In genomic region chr19:13633522-13633922, GRCh38 we compare ENCODE assay signal across 12 cellular contexts.
DNase-seq lines count a peak whose midpoint lies in the region; ATAC-seq, FAIRE-seq and TF ChIP-seq lines count a peak whose summit lies in the region.
"Had no signal": no experiment of that assay in that cellular context is flagged by ENCODE, and none has a peak within 500 bp of the region (broad histone marks: within the 10 kb centered on the region; RNA-seq: fewer than 3 reads in every experiment).

No MANE protein-coding gene starts in this region.

- H3K27ac ChIP-seq in mammary epithelial cell (ENCODE audit: insufficient read depth, low read depth, low read length) (no peak overlapping the region), astrocyte (ENCODE audit: low read depth, low read length) (no peak overlapping the region), mesenchymal stem cell (ENCODE audit: low read length, poor library complexity, severe bottlenecking) (peak overlapping the region; percentile 65), transverse colon (peak overlapping the region; percentile 78 to 84 (median 84)), right cardiac atrium (ENCODE audit: low read length) (no peak overlapping the region)
- H3K27ac ChIP-seq: C4-2B had no signal

- intact Hi-C loops in MCF 10A (cut with micrococcal nuclease) (no loop called here), mammary epithelial cell (cut with micrococcal nuclease) (no loop called here), transverse colon (cut with DNase I; ENCODE audit: low total_unique reads) (no loop called here), right cardiac atrium (cut with DNase I) (no loop called here)

- H3K18ac ChIP-seq in mesenchymal stem cell (ENCODE audit: low read depth in 1 of 2, low read length in 2 of 2): no peak overlapping the region

- 29% methylated on average over 1 of the region's 1 CpG for WGBS in mammary epithelial cell (ENCODE audit: low coverage, missing lambda C conversion rate)
- 21% methylated on average over 1 of the region's 1 CpG for WGBS in mesenchymal stem cell
- WGBS in transverse colon (ENCODE audit: low coverage in 1 of 2), 2 donors: 17 to 32% methylated on average over 1 of the region's 1 CpG
- 63% methylated on average over 1 of the region's 1 CpG for WGBS in right cardiac atrium

- no peaks in the 10 kb centered on the region for H3K4me1 ChIP-seq in mammary epithelial cell (ENCODE audit: insufficient read depth, low read length)
- peaks cover 6% of the 10 kb centered on the region for H3K4me1 ChIP-seq in astrocyte (ENCODE audit: insufficient read depth, low read length)
- peaks cover 2% of the 10 kb centered on the region for H3K4me1 ChIP-seq in mesenchymal stem cell (ENCODE audit: control insufficient read depth, insufficient read depth, low read depth, low read length)
- H3K4me1 ChIP-seq in transverse colon: peaks cover 0 to 19% (median 8%) of the 10 kb centered on the region in 4 donors
- H3K4me1 ChIP-seq in right cardiac atrium (ENCODE audit: control insufficient read depth, insufficient read depth, low read length): no peaks in the 10 kb centered on the region
- H3K4me1 ChIP-seq: Peyer's patch had no signal

- FAIRE-seq in astrocyte (lab: Jason Lieb, UNC): no peak

- no peak overlapping the region for H4K91ac ChIP-seq in mesenchymal stem cell (ENCODE audit: low read length)

- no peaks in the 10 kb centered on the region for H3K36me3 ChIP-seq in mammary epithelial cell (ENCODE audit: insufficient read depth, low read length)
- H3K36me3 ChIP-seq in astrocyte (ENCODE audit: insufficient read depth, low read length): no peaks in the 10 kb centered on the region
- no peaks in the 10 kb centered on the region for H3K36me3 ChIP-seq in mesenchymal stem cell (ENCODE audit: control insufficient read depth in 1 of 2, insufficient read depth in 2 of 2, low read depth in 1 of 2, low read length in 2 of 2)
- H3K36me3 ChIP-seq in transverse colon: no peaks in the 10 kb centered on the region
- H3K36me3 ChIP-seq: Peyer's patch had no signal

- no peak overlapping the region for H2AFZ ChIP-seq in mammary epithelial cell (ENCODE audit: low read depth, low read length)
- H2AFZ ChIP-seq in astrocyte (ENCODE audit: low read depth, low read length): peak overlapping the region; percentile 18
- no peak overlapping the region for H2AFZ ChIP-seq in mesenchymal stem cell (ENCODE audit: low read depth, low read length)

- no peak for TF ChIP-seq POLR2A in transverse colon (IDR thresholded peaks at IDR 0.05)

- dilution Hi-C loops in mammary epithelial cell (cut with HindIII; ENCODE audit: low sequenced_read_pairs): no loop called here

- DNase-seq in MCF 10A (ENCODE audit: unreplicated experiment) (no peak), mammary epithelial cell (no peak), astrocyte (ENCODE audit: low read depth) (no peak), mesenchymal stem cell (no peak), transverse colon (no peak), NCI-H2029 (lab: John Stamatoyannopoulos, UW) (no peak), right cardiac atrium (no peak)
- DNase-seq in activated CD4-positive, alpha-beta memory T cell treated with anti-CD3 and anti-CD28 coated beads, Interleukin-2, amount 10 ng/mL, durations not matched to agents 7 days and 5 days: no peak
- DNase-seq: 8988T, KBM-7 had no signal

- H3K27ac Mint-ChIP-seq in MCF 10A (ENCODE audit: low read depth, unreplicated experiment) (peak overlapping the region; percentile 17), astrocyte (ENCODE audit: unreplicated experiment) (no peak overlapping the region)
- H3K27ac Mint-ChIP-seq in activated CD4-positive, alpha-beta memory T cell treated with anti-CD3 and anti-CD28 coated beads, Interleukin-2, amount 10 ng/mL, durations not matched to agents 7 days and 5 days: no peak overlapping the region

- H2AK5ac ChIP-seq in mesenchymal stem cell (ENCODE audit: low read length, severe bottlenecking): no peak overlapping the region

- H3K4me2 ChIP-seq in mammary epithelial cell (ENCODE audit: insufficient read depth, low read depth, low read length): no peak overlapping the region
- H3K4me2 ChIP-seq in astrocyte (ENCODE audit: low read length): peak overlapping the region; percentile 53
- no peak overlapping the region for H3K4me2 ChIP-seq in mesenchymal stem cell (ENCODE audit: low read length, poor library complexity, severe bottlenecking)

- no peak overlapping the region for H2BK5ac ChIP-seq in mesenchymal stem cell (ENCODE audit: low read depth, low read length, poor library complexity, severe bottlenecking)

- no peak for ATAC-seq in right cardiac atrium

- no peak overlapping the region for H3K23ac ChIP-seq in mesenchymal stem cell (ENCODE audit: low read length in 2 of 2)

- H3K9ac ChIP-seq in mammary epithelial cell (ENCODE audit: insufficient read depth, low read length) (no peak overlapping the region), astrocyte (ENCODE audit: low read length) (no peak overlapping the region), mesenchymal stem cell (ENCODE audit: low read length) (peak overlapping the region; percentile 14)

- H2BK15ac ChIP-seq in mesenchymal stem cell (ENCODE audit: low read depth, poor library complexity, severe bottlenecking): no peak overlapping the region

- CTCF ChIA-PET in MCF 10A (lab: Yijun Ruan, JAX) (interaction anchor here (0.6 kb wide), 3 partner anchors 236 to 438 kb away, joined by 3 to 5 read pairs (median 4); no protein-coding TSS in a partner anchor), mammary epithelial cell (lab: Charles Lee; ENCODE audit: low non-redundant PET) (no interaction called here)
- CTCF ChIA-PET in activated CD4-positive, alpha-beta memory T cell treated with anti-CD3 and anti-CD28 coated beads, Interleukin-2, amount 10 ng/mL, durations not matched to agents 7 days and 5 days (lab: Charles Lee): no interaction called here

- no peak overlapping the region for H3K4ac ChIP-seq in mesenchymal stem cell (ENCODE audit: low read depth in 1 of 2, low read length in 2 of 2)

- H3K9me3 Mint-ChIP-seq in MCF 10A (ENCODE audit: unreplicated experiment): no peaks in the 10 kb centered on the region
- peaks cover 5% of the 10 kb centered on the region for H3K9me3 Mint-ChIP-seq in astrocyte (ENCODE audit: unreplicated experiment)
- H3K9me3 Mint-ChIP-seq in activated CD4-positive, alpha-beta memory T cell treated with anti-CD3 and anti-CD28 coated beads, Interleukin-2, amount 10 ng/mL, durations not matched to agents 7 days and 5 days: no peaks in the 10 kb centered on the region

- H3K4me3 ChIP-seq in mammary epithelial cell (replicated peaks in 1 of 3; ENCODE audit: insufficient read depth in 1 of 3, low read depth in 2 of 3, low read length in 3 of 3) (no peak overlapping the region), astrocyte (ENCODE audit: insufficient read depth, low read depth, low read length) (no peak overlapping the region), mesenchymal stem cell (ENCODE audit: insufficient read depth in 1 of 2, low read depth in 1 of 2, low read length in 2 of 2) (no peak overlapping the region), transverse colon (no peak overlapping the region), right cardiac atrium (ENCODE audit: low read length) (no peak overlapping the region)
- H3K4me3 ChIP-seq: Peyer's patch had no signal

- no peak overlapping the region for H2BK12ac ChIP-seq in mesenchymal stem cell (ENCODE audit: low read length in 2 of 2)

- H4K8ac ChIP-seq in mesenchymal stem cell (ENCODE audit: low read length): no peak overlapping the region

- H3K79me2 ChIP-seq in mammary epithelial cell (ENCODE audit: insufficient read depth, low read length): no peaks in the 10 kb centered on the region
- H3K79me2 ChIP-seq in astrocyte (ENCODE audit: insufficient read depth, low read length): no peaks in the 10 kb centered on the region

- no peaks in the 10 kb centered on the region for H3K36me3 Mint-ChIP-seq in MCF 10A (ENCODE audit: insufficient read depth, unreplicated experiment)
- peaks cover 2% of the 10 kb centered on the region for H3K36me3 Mint-ChIP-seq in astrocyte (ENCODE audit: low read depth, unreplicated experiment)
- no peaks in the 10 kb centered on the region for H3K36me3 Mint-ChIP-seq in activated CD4-positive, alpha-beta memory T cell treated with anti-CD3 and anti-CD28 coated beads, Interleukin-2, amount 10 ng/mL, durations not matched to agents 7 days and 5 days (ENCODE audit: low read depth)

- TF ChIP-seq EP300 in transverse colon (IDR thresholded peaks at IDR 0.05; ENCODE audit: low read depth): no peak

- in situ Hi-C loops in mammary epithelial cell (cut with MboI; ENCODE audit: low sequenced_read_pairs in 2 of 2) (no loop called here), transverse colon (cut with MboI; ENCODE audit: low pct_ligation_motif_present in 1 of 4, low pct_unique_long_range_greater_than_20kb in 1 of 4, low sequenced_read_pairs in 3 of 4) (no loop called here)

- H3K9me3 ChIP-seq in mammary epithelial cell (replicated peaks; ENCODE audit: insufficient read depth, low read length) (no peaks in the 10 kb centered on the region), astrocyte (ENCODE audit: insufficient read depth, low read depth, low read length) (peaks cover 6% of the 10 kb centered on the region), mesenchymal stem cell (ENCODE audit: control insufficient read depth, low read length) (peaks cover 5% of the 10 kb centered on the region), transverse colon (no peaks in the 10 kb centered on the region), right cardiac atrium (ENCODE audit: control insufficient read depth, low read length) (no peaks in the 10 kb centered on the region)
- H3K9me3 ChIP-seq: Peyer's patch had no signal

- H3K4me3 Mint-ChIP-seq in MCF 10A (ENCODE audit: unreplicated experiment) (no peak overlapping the region), astrocyte (ENCODE audit: unreplicated experiment) (no peak overlapping the region)
- H3K4me3 Mint-ChIP-seq in activated CD4-positive, alpha-beta memory T cell treated with anti-CD3 and anti-CD28 coated beads, Interleukin-2, amount 10 ng/mL, durations not matched to agents 7 days and 5 days: no peak overlapping the region

- H3K27me3 ChIP-seq in mammary epithelial cell (ENCODE audit: insufficient read depth, low read length) (no peaks in the 10 kb centered on the region), astrocyte (ENCODE audit: insufficient read depth, low read length) (no peaks in the 10 kb centered on the region), mesenchymal stem cell (ENCODE audit: control insufficient read depth in 1 of 2, insufficient read depth in 1 of 2, low read length in 2 of 2) (no peaks in the 10 kb centered on the region), transverse colon (peaks cover 4% of the 10 kb centered on the region), right cardiac atrium (ENCODE audit: control insufficient read depth, insufficient read depth) (no peaks in the 10 kb centered on the region)
- H3K27me3 ChIP-seq: Peyer's patch had no signal

- H3K79me1 ChIP-seq in mesenchymal stem cell (replicated peaks; ENCODE audit: low read length, poor library complexity, severe bottlenecking): no peaks in the 10 kb centered on the region

- H3K4me1 Mint-ChIP-seq in MCF 10A (ENCODE audit: insufficient read depth, unreplicated experiment) (peaks cover 16% of the 10 kb centered on the region), astrocyte (ENCODE audit: low read depth, unreplicated experiment) (no peaks in the 10 kb centered on the region)
- H3K4me1 Mint-ChIP-seq in activated CD4-positive, alpha-beta memory T cell treated with anti-CD3 and anti-CD28 coated beads, Interleukin-2, amount 10 ng/mL, durations not matched to agents 7 days and 5 days: no peaks in the 10 kb centered on the region

- POLR2A ChIA-PET in MCF 10A (lab: Yijun Ruan, JAX): interaction anchor here (1.0 kb wide), 1 partner anchor 11 kb away, joined by 3 read pairs; no protein-coding TSS in a partner anchor
- POLR2A ChIA-PET in activated CD4-positive, alpha-beta memory T cell treated with anti-CD3 and anti-CD28 coated beads, Interleukin-2, amount 10 ng/mL, durations not matched to agents 7 days and 5 days (lab: Charles Lee): no interaction called here

- no peaks in the 10 kb centered on the region for H3K27me3 Mint-ChIP-seq in MCF 10A (ENCODE audit: insufficient read depth, unreplicated experiment)
- peaks cover 5% of the 10 kb centered on the region for H3K27me3 Mint-ChIP-seq in astrocyte (ENCODE audit: low read depth, unreplicated experiment)
- H3K27me3 Mint-ChIP-seq in activated CD4-positive, alpha-beta memory T cell treated with anti-CD3 and anti-CD28 coated beads, Interleukin-2, amount 10 ng/mL, durations not matched to agents 7 days and 5 days: peaks cover 1% of the 10 kb centered on the region

- H3K14ac ChIP-seq in mesenchymal stem cell (ENCODE audit: low read length in 2 of 2): no peak overlapping the region

- no peaks in the 10 kb centered on the region for H4K20me1 ChIP-seq in mammary epithelial cell (ENCODE audit: insufficient read depth, low read length)
- H4K20me1 ChIP-seq in astrocyte (ENCODE audit: insufficient read depth, low read length): no peaks in the 10 kb centered on the region

- TF ChIP-seq CTCF in MCF 10A (IDR thresholded peaks at IDR 0.05; ENCODE audit: unreplicated experiment): no peak
- TF ChIP-seq CTCF in mammary epithelial cell (conservative IDR thresholded peaks at IDR 0.05 in 1 of 2, IDR thresholded peaks at IDR 0.05 in 1 of 2; ENCODE audit: extremely low read depth in 1 of 2, insufficient read depth in 1 of 2, low read depth in 1 of 2, low read length in 2 of 2): no peak
- no peak for TF ChIP-seq CTCF in astrocyte (IDR thresholded peaks at IDR 0.05; ENCODE audit: insufficient read depth, low read depth, low read length)
- TF ChIP-seq CTCF in transverse colon (IDR thresholded peaks at IDR 0.05): no peak

- no TSS peak for BruUV-seq in MCF 10A (replicated peaks; lab: Mats Ljungman, UMichigan)
- BruUV-seq in mammary epithelial cell (replicated peaks; lab: Mats Ljungman, UMichigan): no TSS peak

- H2BK120ac ChIP-seq in mesenchymal stem cell (ENCODE audit: low read depth, low read length): no peak overlapping the region

Comparison
In these comparisons a context has a peak if more than half of its experiments do, and no peak if none do; other contexts are left out.
1. H3K27ac ChIP-seq: peak in mesenchymal stem cell (single experiment) and transverse colon (4 of 4); none in mammary epithelial cell (single experiment), astrocyte (single experiment) and right cardiac atrium (single experiment).